In genomic region chr12:114667669-114668150, GRCh38 we compare ENCODE assay signal across 8 cellular contexts. TPM values are rescaled to one million over a fixed set of nuclear protein-coding genes. Genes with fewer than 3 reads are reported as not detected.
DNase-seq lines count a peak whose midpoint lies in the region; ATAC-seq, FAIRE-seq and TF ChIP-seq lines count a peak whose summit lies in the region.
"Had no signal": no experiment of that assay in that cellular context is flagged by ENCODE, and none has a peak within 500 bp of the region (broad histone marks: within the 10 kb centered on the region; RNA-seq: fewer than 3 reads in every experiment).

No MANE protein-coding gene starts in this region.

- H3K36me3 Mint-ChIP-seq in stimulated activated memory B cell treated with anti-CD40 and anti-IgM and Interleukin-4, amounts not matched to agents 10 μg/mL and 1 μg/mL and 100 μg/mL, for 72 hours, result no peaks in the 10 kb centered on the region

- no peak for TF ChIP-seq RAD21 in HCT116 (IDR thresholded peaks at IDR 0.05; ENCODE audit: low read depth)

- H3K9me3 ChIP-seq in HCT116 (ENCODE audit: control insufficient read depth in 1 of 2, insufficient read depth in 1 of 2, low read depth in 1 of 2, low read length in 2 of 2) (no peaks in the 10 kb centered on the region), adrenal gland (replicated peaks in 1 of 3) (no peaks in the 10 kb centered on the region), keratinocyte (ENCODE audit: control insufficient read depth, low read depth, low read length) (no peaks in the 10 kb centered on the region)

- H3K27me3 ChIP-seq in HCT116 (ENCODE audit: insufficient read depth, low read length) (no peaks in the 10 kb centered on the region), adrenal gland (no peaks in the 10 kb centered on the region), keratinocyte (ENCODE audit: control insufficient read depth, extremely low read depth, insufficient read depth, low read length) (peaks cover 23% of the 10 kb centered on the region)

- RAD21 ChIA-PET in HCT116 (lab: Charles Lee; ENCODE audit: low non-redundant PET in 1 of 2, low total read pairs in 2 of 2, uncharacterized antibody in 2 of 2, unreplicated experiment in 2 of 2), result interaction anchor here (0.6 to 0.7 kb wide), 2 partner anchors 9 to 93 kb away, joined by 3 to 5 read pairs; no protein-coding TSS in a partner anchor

- H3K27ac Mint-ChIP-seq in stimulated activated memory B cell treated with anti-CD40 and anti-IgM and Interleukin-4, amounts not matched to agents 10 μg/mL and 1 μg/mL and 100 μg/mL, for 72 hours, result no peak overlapping the region

- H3K4me2 ChIP-seq in HCT116 (ENCODE audit: low read length) (peak overlapping the region; percentile 93), keratinocyte (ENCODE audit: control insufficient read depth, extremely low read depth, insufficient read depth, low read depth, low read length) (peak overlapping the region; percentile 90)

- H3K36me3 ChIP-seq in HCT116 (ENCODE audit: control insufficient read depth in 1 of 2, insufficient read depth in 2 of 2, low read length in 2 of 2), result peaks cover 0 to 4% of the 10 kb centered on the region in 2 experiments; a peak in 1 of 4 replicates
- peaks cover 0 to 18% of the 10 kb centered on the region in 2 donors for H3K36me3 ChIP-seq in adrenal gland (replicated peaks in 1 of 2)
- H3K36me3 ChIP-seq in keratinocyte (ENCODE audit: control insufficient read depth in 2 of 2, extremely low read depth in 1 of 2, insufficient read depth in 2 of 2, low read length in 2 of 2), result peaks cover 0 to 3% of the 10 kb centered on the region in 2 experiments

- H4K20me1 ChIP-seq in HCT116 (ENCODE audit: insufficient read depth) (no peaks in the 10 kb centered on the region), keratinocyte (ENCODE audit: control insufficient read depth, extremely low read depth, insufficient read depth, low read length) (no peaks in the 10 kb centered on the region)

- in situ Hi-C loops in GM13977 (cut with MboI; ENCODE audit: low pct_unique_long_range_greater_than_20kb, low sequenced_read_pairs, unreplicated experiment), result loop anchor here (25.0 kb wide), 1 partner anchor 970 kb away; no protein-coding TSS in a partner anchor

- no peak for TF ChIP-seq POLR2A in HCT116 (IDR thresholded peaks at IDR 0.05; ENCODE audit: borderline replicate concordance, extremely low read depth, insufficient read depth, insufficient read length)
- no peak for TF ChIP-seq POLR2A in adrenal gland (IDR thresholded peaks at IDR 0.05)

- H3K4me3 ChIP-seq in HCT116 (replicated peaks in 1 of 2; ENCODE audit: low read depth in 1 of 2, low read length in 2 of 2) (peak overlapping the region; percentile 35 to 54), adrenal gland (peak overlapping the region in 2 of 4 donors; percentile 39 to 74), keratinocyte (ENCODE audit: control insufficient read depth in 2 of 3, extremely low read depth in 1 of 3, insufficient read depth in 2 of 3, low read depth in 1 of 3, low read length in 3 of 3) (peak overlapping the region; percentile 37 to 51 (median 42))

- H3K9me3 Mint-ChIP-seq in stimulated activated memory B cell treated with anti-CD40 and anti-IgM and Interleukin-4, amounts not matched to agents 10 μg/mL and 1 μg/mL and 100 μg/mL, for 72 hours, result no peaks in the 10 kb centered on the region

- H3K27me3 Mint-ChIP-seq in stimulated activated memory B cell treated with anti-CD40 and anti-IgM and Interleukin-4, amounts not matched to agents 10 μg/mL and 1 μg/mL and 100 μg/mL, for 72 hours, result peaks cover 57% of the 10 kb centered on the region

- H3K4me1 ChIP-seq in HCT116 (ENCODE audit: control insufficient read depth in 1 of 2, insufficient read depth in 2 of 2, low read length in 2 of 2) (peaks cover 2 to 17% of the 10 kb centered on the region in 2 experiments; a peak in 3 of 4 replicates), adrenal gland (replicated peaks in 1 of 2) (peaks cover 21 to 30% of the 10 kb centered on the region in 2 donors), keratinocyte (ENCODE audit: control insufficient read depth, extremely low read depth, insufficient read depth, low read length) (peaks cover 3% of the 10 kb centered on the region)

- TF ChIP-seq CTCF in HCT116 (IDR thresholded peaks at IDR 0.05 in 2 of 3, conservative IDR thresholded peaks at IDR 0.05 in 1 of 3; ENCODE audit: borderline replicate concordance in 1 of 3, insufficient read depth in 1 of 3, low read depth in 2 of 3, low read length in 2 of 3) (no peak), adrenal gland (IDR thresholded peaks at IDR 0.05) (no peak), keratinocyte (optimal IDR thresholded peaks at IDR 0.05 in 1 of 3, IDR thresholded peaks at IDR 0.05 in 1 of 3, conservative IDR thresholded peaks at IDR 0.05 in 1 of 3; ENCODE audit: extremely low read depth in 1 of 3, insufficient read depth in 2 of 3, low read length in 3 of 3) (no peak), GM13977 (IDR thresholded peaks at IDR 0.05; ENCODE audit: extremely low read depth, insufficient read depth, missing control alignments) (no peak)

- no peak for DNase-seq in HCT116 (ENCODE audit: low read depth, low spot score)
- DNase-seq in adrenal gland, result no peak
- DNase-seq in keratinocyte (ENCODE audit: low read depth, low spot score), result no peak
- DNase-seq in GM13977 (ENCODE audit: low spot score), result no peak
- no peak for DNase-seq in NOMO-1 treated with DMSO at 0.1 percent for 48 hours (lab: John Stamatoyannopoulos, UW; ENCODE audit: unreplicated experiment)
- DNase-seq in ureter (ENCODE audit: low spot score), result no peak
- DNase-seq: activated effector memory CD4-positive, alpha-beta T cell treated with anti-CD3 and anti-CD28 coated beads, Interleukin-2, amount 50 U/mL, for 16 hours had no signal

- H3K9ac ChIP-seq in HCT116 (ENCODE audit: low read length) (0 out of 2 replicates have a peak overlapping the region, but pooled peaks have one; percentile 20), keratinocyte (ENCODE audit: control insufficient read depth, extremely low read depth, insufficient read depth, low read length) (no peak overlapping the region)

- H3K9me2 ChIP-seq in HCT116 (ENCODE audit: insufficient read depth), result no peaks in the 10 kb centered on the region

- WGBS in adrenal gland, 4 donors, result 21 to 24% (median 22%) methylated on average over 12 to 16 of the region's 16 CpGs

- no peaks in the 10 kb centered on the region for H3K79me2 ChIP-seq in HCT116 (ENCODE audit: insufficient read depth, low read length)
- H3K79me2 ChIP-seq in keratinocyte (ENCODE audit: control insufficient read depth, insufficient read depth, low read length), result no peaks in the 10 kb centered on the region

- H3K9me1 ChIP-seq in keratinocyte (ENCODE audit: control insufficient read depth, extremely low read depth, insufficient read depth, low read length), result no peaks in the 10 kb centered on the region

- ATAC-seq in HCT116, result peak; percentile 7
- ATAC-seq in stimulated activated memory B cell treated with anti-CD40 and anti-IgM and Interleukin-4, amounts not matched to agents 10 μg/mL and 1 μg/mL and 100 μg/mL, for 72 hours, result no peak

- H3K4me3 Mint-ChIP-seq in stimulated activated memory B cell treated with anti-CD40 and anti-IgM and Interleukin-4, amounts not matched to agents 10 μg/mL and 1 μg/mL and 100 μg/mL, for 72 hours, result peak overlapping the region; percentile 59

- H3K27ac ChIP-seq in HCT116 (ENCODE audit: low read depth, low read length) (no peak overlapping the region), adrenal gland (peak overlapping the region; percentile 18 to 99 (median 73)), keratinocyte (ENCODE audit: control insufficient read depth, insufficient read depth, low read length) (no peak overlapping the region)

- peaks cover 13% of the 10 kb centered on the region for H3K4me1 Mint-ChIP-seq in stimulated activated memory B cell treated with anti-CD40 and anti-IgM and Interleukin-4, amounts not matched to agents 10 μg/mL and 1 μg/mL and 100 μg/mL, for 72 hours

- POLR2A ChIA-PET in HCT116 (lab: Charles Lee), result no interaction called here

- no peak for FAIRE-seq in keratinocyte (lab: Jason Lieb, UNC)

- intact Hi-C loops in HCT116 (cut with micrococcal nuclease), result loop anchor here (1.0 to 10.0 kb wide), 6 partner anchors 497 to 1250 kb away; no protein-coding TSS in a partner anchor
- intact Hi-C loops in adrenal gland (cut with DNase I), result loop anchor here in 1 of 2 donors (5.0 kb wide), 1 partner anchor 965 kb away; no protein-coding TSS in a partner anchor

- BruUV-seq in HCT116 (replicated peaks; lab: Mats Ljungman, UMichigan), result no TSS peak

- peak overlapping the region; percentile 96 for H2AFZ ChIP-seq in HCT116 (ENCODE audit: low read depth, low read length, poor library complexity, severe bottlenecking)
- peak overlapping the region; percentile 56 for H2AFZ ChIP-seq in keratinocyte (ENCODE audit: control insufficient read depth, low read length)

- dilution Hi-C loops in keratinocyte (cut with MboI; ENCODE audit: extremely low pct_ligation_motif_present, low sequenced_read_pairs), result no loop called here

- CTCF ChIA-PET in HCT116 (lab: Charles Lee), result interaction anchor here (1.2 kb wide), 1 partner anchor 1103 kb away, joined by 3 read pairs; no protein-coding TSS in a partner anchor

TF ChIP-seq in HCT116, 20 proteins besides CTCF, POLR2A, EP300 and RAD21:
- TF ChIP-seq EZH2phosphoT487 (IDR thresholded peaks at IDR 0.05; ENCODE audit: borderline replicate concordance), result no peak
- TF ChIP-seq MAX (IDR thresholded peaks at IDR 0.05), result no peak
- no peak for TF ChIP-seq CEBPB (IDR thresholded peaks at IDR 0.05; ENCODE audit: low read depth)
- no peak for TF ChIP-seq EZH2 (IDR thresholded peaks at IDR 0.05)
- TF ChIP-seq SP1 (IDR thresholded peaks at IDR 0.05; ENCODE audit: low read depth), result no peak

RNA-seq across cellular contexts. Expression of gene TBX3, which starts 16.3 kb away (rescaled TPM):
- total RNA-seq in HCT116 (2021; ENCODE audit: unreplicated experiment) (12.8 TPM), adrenal gland (100 to 1,000 TPM; 273 to 602 (median 396) TPM), ureter (251 TPM)
- 2.1 TPM in 2 replicates for polyA plus RNA-seq in HCT116 (2012)
- polyA plus RNA-seq in adrenal gland (100 to 1,000 TPM; 172 to 216 (median 181) TPM), keratinocyte (5.3 to 11.6 TPM (median 7.8 TPM) in 3 replicates)
- polyA plus RNA-seq in keratinocyte (2011; ENCODE audit: low read depth), result 1.3 TPM
- polyA plus RNA-seq in keratinocyte (2011; cell fraction: cytosol; rRNA removed), result 2.2 and 2.5 TPM in 2 replicates
- 20.3 and 23.9 TPM in 2 replicates for polyA plus RNA-seq in keratinocyte (2011; cell fraction: nucleus; rRNA removed)
- 3.1 and 10.3 TPM in 2 replicates for polyA plus RNA-seq in keratinocyte (2012; ENCODE audit: low replicate concordance)
- 5.2 to 10.4 TPM (median 7.7 TPM) in 3 replicates for polyA minus RNA-seq in keratinocyte
- 5.2 TPM for polyA minus RNA-seq in keratinocyte (2011; cell fraction: cytosol; rRNA and poly(A)+ RNA removed)
- 11.9 and 18.3 TPM in 2 replicates for polyA minus RNA-seq in keratinocyte (2011; cell fraction: nucleus; rRNA and poly(A)+ RNA removed)

Comparison
In these comparisons a context has a peak if more than half of its experiments do, and no peak if none do; other contexts are left out.
1. H3K27ac ChIP-seq: peak in adrenal gland (5 of 5); none in HCT116 (single experiment) and keratinocyte (single experiment).
2. RNA of gene TBX3, which starts 16.3 kb away (total RNA-seq): 273 to 602 TPM in adrenal gland and 251 TPM in ureter (single experiment); 12.8 TPM in HCT116 (single experiment); every median in the first group is over 10 times any median in the second.